8 cellular contexts compared by ENCODE assay signal in genomic region chr1:168470821-168471473, GRCh38.
DNase-seq lines count a peak whose midpoint lies in the region; ATAC-seq and TF ChIP-seq lines count a peak whose summit lies in the region.

No MANE protein-coding gene starts in this region.

- no peaks in the 10 kb centered on the region for H3K27me3 Mint-ChIP-seq in MCF 10A (ENCODE audit: insufficient read depth, unreplicated experiment)
- no peaks in the 10 kb centered on the region for H3K27me3 Mint-ChIP-seq in natural killer cell treated with Interleukin-12 subunit alpha and Interleukin-12 subunit beta and Interleukin-15 and Interleukin-18, amount 100 ng/mL, for 72 hours

- POLR2A ChIA-PET in MCF 10A (lab: Yijun Ruan, JAX), result interaction anchor here (0.8 to 1.4 kb wide), 3 partner anchors 9 to 28 kb away, joined by 3 read pairs; no protein-coding TSS in a partner anchor

- intact Hi-C loops in MCF 10A (cut with micrococcal nuclease), result no loop called here
- intact Hi-C loops in tibial artery (cut with DNase I; ENCODE audit: low total_unique reads), result no loop called here

- no TSS peak for BruUV-seq in MCF 10A (replicated peaks; lab: Mats Ljungman, UMichigan)

- TF ChIP-seq POLR2A in NB4 (IDR thresholded peaks at IDR 0.05; ENCODE audit: extremely low read depth, insufficient read length), result no peak

- H3K36me3 ChIP-seq in tibial artery, result no peaks in the 10 kb centered on the region

- H3K9me3 ChIP-seq in tibial artery, result no peaks in the 10 kb centered on the region

- H3K27ac ChIP-seq in tibial artery, result no peak overlapping the region

- CTCF ChIA-PET in MCF 10A (lab: Yijun Ruan, JAX), result interaction anchor here (0.6 to 2.8 kb wide), 7 partner anchors 11 to 101 kb away, joined by 3 to 12 read pairs (median 3); no protein-coding TSS in a partner anchor

- peaks cover 0 to 45% (median 11%) of the 10 kb centered on the region in 4 donors for H3K4me1 ChIP-seq in tibial artery

- peak overlapping the region; percentile 50 for H3K27ac Mint-ChIP-seq in MCF 10A (ENCODE audit: low read depth, unreplicated experiment)
- peak overlapping the region; percentile 82 to 93 for H3K27ac Mint-ChIP-seq in natural killer cell treated with Interleukin-12 subunit alpha and Interleukin-12 subunit beta and Interleukin-15 and Interleukin-18, amount 100 ng/mL, for 72 hours

- DNase-seq in EH (ENCODE audit: low read depth) (peak; percentile 95), NB4 (ENCODE audit: low read depth) (peak; percentile 58), MCF 10A (ENCODE audit: unreplicated experiment) (peak; percentile 94), KG1 (lab: John Stamatoyannopoulos, UW) (no peak), tibial artery (no peak), NCI-H2029 (lab: John Stamatoyannopoulos, UW) (no peak)
- DNase-seq in natural killer cell treated with Interleukin-12 subunit alpha and Interleukin-12 subunit beta and Interleukin-15 and Interleukin-18, amount 100 ng/mL, for 72 hours (ENCODE audit: low spot score), result no peak

- no peak for ATAC-seq in natural killer cell treated with Interleukin-12 subunit alpha and Interleukin-12 subunit beta and Interleukin-15 and Interleukin-18, amount 100 ng/mL, for 72 hours
- no peak for ATAC-seq in HG02840 (IDR thresholded peaks at IDR 0.05; ENCODE audit: low FRiP score, unreplicated experiment)

- no peaks in the 10 kb centered on the region for H3K36me3 Mint-ChIP-seq in MCF 10A (ENCODE audit: insufficient read depth, unreplicated experiment)
- peaks cover 16% of the 10 kb centered on the region for H3K36me3 Mint-ChIP-seq in natural killer cell treated with Interleukin-12 subunit alpha and Interleukin-12 subunit beta and Interleukin-15 and Interleukin-18, amount 100 ng/mL, for 72 hours

- no peak overlapping the region for H3K4me3 ChIP-seq in NB4 (ENCODE audit: low read depth, low read length)
- H3K4me3 ChIP-seq in tibial artery, result no peak overlapping the region

- no peaks in the 10 kb centered on the region for H3K9me3 Mint-ChIP-seq in MCF 10A (ENCODE audit: unreplicated experiment)
- peaks cover 9% of the 10 kb centered on the region for H3K9me3 Mint-ChIP-seq in natural killer cell treated with Interleukin-12 subunit alpha and Interleukin-12 subunit beta and Interleukin-15 and Interleukin-18, amount 100 ng/mL, for 72 hours

- H3K4me1 Mint-ChIP-seq in MCF 10A (ENCODE audit: insufficient read depth, unreplicated experiment), result peaks cover 44% of the 10 kb centered on the region
- H3K4me1 Mint-ChIP-seq in natural killer cell treated with Interleukin-12 subunit alpha and Interleukin-12 subunit beta and Interleukin-15 and Interleukin-18, amount 100 ng/mL, for 72 hours (ENCODE audit: low read depth in 2 of 2), result peaks cover 53 to 57% of the 10 kb centered on the region in 2 donors

- H3K4me3 Mint-ChIP-seq in MCF 10A (ENCODE audit: unreplicated experiment), result no peak overlapping the region
- peak overlapping the region; percentile 21 for H3K4me3 Mint-ChIP-seq in natural killer cell treated with Interleukin-12 subunit alpha and Interleukin-12 subunit beta and Interleukin-15 and Interleukin-18, amount 100 ng/mL, for 72 hours

- H3K27me3 ChIP-seq in tibial artery, result no peaks in the 10 kb centered on the region

- TF ChIP-seq CTCF in NB4 (IDR thresholded peaks at IDR 0.05; ENCODE audit: low read depth, low read length) (no peak), MCF 10A (IDR thresholded peaks at IDR 0.05; ENCODE audit: unreplicated experiment) (no peak), tibial artery (IDR thresholded peaks at IDR 0.05) (peak in 1 of 2 experiments; percentile 15)

Comparison
In these comparisons a context has a peak if more than half of its experiments do, and no peak if none do; other contexts are left out.
1. DNase-seq: peak in EH (single experiment), NB4 (single experiment) and MCF 10A (single experiment); none in natural killer cell treated with Interleukin-12 subunit alpha and Interleukin-12 subunit beta and Interleukin-15 and Interleukin-18, amount 100 ng/mL, for 72 hours (single experiment), KG1 (single experiment), tibial artery (0 of 2) and NCI-H2029 (single experiment).